ENCODE assay signal across 25 cellular contexts in the genomic region with DNA sequence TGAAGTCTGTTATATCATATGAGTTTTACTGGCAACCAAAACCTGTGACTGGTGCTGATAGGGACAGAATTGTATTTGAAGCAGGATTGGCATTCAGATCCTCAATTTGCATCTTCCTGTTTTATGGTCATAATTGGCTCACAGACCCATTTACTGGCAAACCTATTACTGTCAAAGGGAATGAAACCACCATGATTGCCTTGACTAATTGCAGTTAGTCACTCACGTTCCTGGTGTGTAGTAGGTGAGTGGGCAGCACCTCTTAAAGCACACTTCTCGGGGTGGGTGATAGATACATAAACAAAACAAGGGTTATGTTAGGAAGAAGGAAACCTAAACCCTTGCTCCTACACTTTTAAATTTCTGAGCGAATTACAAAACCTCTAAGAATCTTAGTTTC.
"Had no signal": no experiment of that assay in that cellular context is flagged by ENCODE, and none has a peak within 500 bp of the region (broad histone marks: within the 10 kb centered on the region; RNA-seq: fewer than 3 reads in every experiment).

No MANE protein-coding gene starts in this region.

- ATAC-seq: left colon; left lung; lower lobe of right lung; naive thymus-derived CD8-positive, alpha-beta T cell; right cardiac atrium; sciatic nerve; stimulated activated naive B cell treated with anti-CD40 and anti-IgM and Interleukin-4, amounts not matched to agents 10 μg/mL and 1 μg/mL and 100 μg/mL, for 72 hours had no signal

- H3K27ac Mint-ChIP-seq: immature natural killer cell; naive thymus-derived CD8-positive, alpha-beta T cell; nephron; stimulated activated naive B cell treated with anti-CD40 and anti-IgM and Interleukin-4, amounts not matched to agents 10 μg/mL and 1 μg/mL and 100 μg/mL, for 72 hours; stimulated activated naive CD8-positive, alpha-beta T cell treated with anti-CD3 and anti-CD28 coated beads, Interleukin-15, Interleukin-2, amounts not matched to agents 100 ng/mL and 50 ng/mL, for 24 hours; type B pancreatic cell had no signal

- DNase-seq: hypothalamus; immature natural killer cell; kidney; left colon; left lung; lower lobe of right lung; mesenchymal stem cell; naive thymus-derived CD8-positive, alpha-beta T cell; nucleus accumbens; pancreas; posterior cingulate gyrus; retina; right cardiac atrium; stimulated activated CD4-positive, alpha-beta T cell treated with anti-CD3 and anti-CD28 coated beads, Interleukin-12 subunit alpha, Interleukin-12 subunit beta, amount 100 ng/mL, for 4 hours; stimulated activated CD4-positive, alpha-beta T cell treated with anti-CD3 and anti-CD28 coated beads, Interleukin-15, amount 100 ng/mL, for 24 hours; stimulated activated CD4-positive, alpha-beta T cell treated with anti-CD3 and anti-CD28 coated beads, Interleukin-4, amount 100 ng/mL, for 4 hours; stimulated activated CD8-positive, alpha-beta memory T cell treated with anti-CD3 and anti-CD28 coated beads, Interleukin-4, amount 100 ng/mL, for 48 hours; stimulated activated naive B cell treated with anti-CD40 and anti-IgM and Interleukin-4, amounts not matched to agents 10 μg/mL and 1 μg/mL and 100 μg/mL, for 72 hours; substantia nigra; uterus had no signal

- H3K4me1 Mint-ChIP-seq: immature natural killer cell; neural crest cell; stimulated activated naive B cell treated with anti-CD40 and anti-IgM and Interleukin-4, amounts not matched to agents 10 μg/mL and 1 μg/mL and 100 μg/mL, for 72 hours had no signal

- H3K4me3 Mint-ChIP-seq: immature natural killer cell; naive thymus-derived CD8-positive, alpha-beta T cell; nephron; neural crest cell; stimulated activated naive B cell treated with anti-CD40 and anti-IgM and Interleukin-4, amounts not matched to agents 10 μg/mL and 1 μg/mL and 100 μg/mL, for 72 hours; stimulated activated naive CD8-positive, alpha-beta T cell treated with anti-CD3 and anti-CD28 coated beads, Interleukin-15, Interleukin-2, amounts not matched to agents 100 ng/mL and 50 ng/mL, for 24 hours; type B pancreatic cell had no signal

- H3K27me3 Mint-ChIP-seq: naive thymus-derived CD8-positive, alpha-beta T cell; stimulated activated naive B cell treated with anti-CD40 and anti-IgM and Interleukin-4, amounts not matched to agents 10 μg/mL and 1 μg/mL and 100 μg/mL, for 72 hours; stimulated activated naive CD8-positive, alpha-beta T cell treated with anti-CD3 and anti-CD28 coated beads, Interleukin-15, Interleukin-2, amounts not matched to agents 100 ng/mL and 50 ng/mL, for 24 hours; type B pancreatic cell had no signal

- H3K9me3 Mint-ChIP-seq: immature natural killer cell; naive thymus-derived CD8-positive, alpha-beta T cell; nephron; neural crest cell; stimulated activated naive B cell treated with anti-CD40 and anti-IgM and Interleukin-4, amounts not matched to agents 10 μg/mL and 1 μg/mL and 100 μg/mL, for 72 hours; stimulated activated naive CD8-positive, alpha-beta T cell treated with anti-CD3 and anti-CD28 coated beads, Interleukin-15, Interleukin-2, amounts not matched to agents 100 ng/mL and 50 ng/mL, for 24 hours; type B pancreatic cell had no signal
